Comparison of ENCODE assay signal across 21 cellular contexts in genomic region chrX:103503163-103503852, GRCh38. TPM values are rescaled to one million over a fixed set of nuclear protein-coding genes. Genes with fewer than 3 reads are reported as not detected.
DNase-seq lines count a peak whose midpoint lies in the region; ATAC-seq, FAIRE-seq and TF ChIP-seq lines count a peak whose summit lies in the region.
"Had no signal": no experiment of that assay in that cellular context is flagged by ENCODE, and none has a peak within 500 bp of the region (broad histone marks: within the 10 kb centered on the region; RNA-seq: fewer than 3 reads in every experiment).

No MANE protein-coding gene starts in this region.

- BruUV-seq in mammary epithelial cell (replicated peaks; lab: Mats Ljungman, UMichigan) (no TSS peak), HepG2 (replicated peaks; lab: Mats Ljungman, UMichigan) (no TSS peak)

- CTCF ChIA-PET in mammary epithelial cell (lab: Charles Lee; ENCODE audit: low non-redundant PET) (interaction anchor here (0.7 kb wide), 1 partner anchor 21 kb away, joined by 12 read pairs; no protein-coding TSS in a partner anchor), HepG2 (lab: Yijun Ruan, JAX; ENCODE audit: low intra/inter-chr PET ratio, low total read pairs) (no interaction called here)

- 54% methylated on average over 7 of the region's 8 CpGs for WGBS in HUES64
- WGBS in mammary epithelial cell (ENCODE audit: low coverage, missing lambda C conversion rate) = 72% methylated on average over 8 of the region's 8 CpGs
- WGBS in HepG2 (ENCODE audit: low lambda C conversion rate) = 38% methylated on average over 6 of the region's 8 CpGs

- H3K27ac ChIP-seq in HUES64 (ENCODE audit: low read depth, low read length) (no peak overlapping the region), mammary epithelial cell (ENCODE audit: insufficient read depth, low read depth, low read length) (no peak overlapping the region), HepG2 (ENCODE audit: extremely low read length, insufficient read depth, low read length) (no peak overlapping the region)
- H3K27ac ChIP-seq: cardiac muscle cell, left lung, SK-N-MC, thoracic aorta had no signal

- ATAC-seq in GM18511 (IDR thresholded peaks at IDR 0.05; ENCODE audit: unreplicated experiment) (peak; percentile 75), HepG2 (no peak)
- ATAC-seq: left lung had no signal

- DNase-seq in mammary epithelial cell (peak; percentile 60), kidney tubule cell (ENCODE audit: low spot score) (peak; percentile 3), DMS 273 treated with DMSO at 0.1 percent for 48 hours (lab: John Stamatoyannopoulos, UW) (no peak), D341Med (ENCODE audit: low spot score) (no peak), ureter (ENCODE audit: low spot score) (no peak), HepG2 (ENCODE audit: low spot score) (no peak)
- DNase-seq: activated CD4-positive, alpha-beta memory T cell treated with anti-CD3 and anti-CD28 coated beads for 36 hours; activated T-cell treated with anti-CD3 and anti-CD28 coated beads, Interleukin-2, amount 50 U/mL, for 24 hours; AML-193; hypothalamus; left lung; MG63; NCI-H2029; NCI-H510A treated with DMSO at 0.1 percent for 48 hours; occipital lobe had no signal

- in situ Hi-C loops in mammary epithelial cell (cut with MboI; ENCODE audit: low sequenced_read_pairs in 2 of 2) = no loop called here
- in situ Hi-C loops in HepG2 (cut with HindIII; ENCODE audit: extremely low pct_ligation_motif_present, low pct_unique_long_range_greater_than_20kb) = no loop called here

- TF ChIP-seq POLR2A in HepG2 (IDR thresholded peaks at IDR 0.05; ENCODE audit: insufficient read depth in 1 of 2, low read depth in 2 of 2, low read length in 2 of 2) = no peak

- intact Hi-C loops in mammary epithelial cell (cut with micrococcal nuclease) = no loop called here
- intact Hi-C loops in HepG2 (cut with micrococcal nuclease; ENCODE audit: unreplicated experiment) = no loop called here

- H3K4me2 ChIP-seq in mammary epithelial cell (ENCODE audit: insufficient read depth, low read depth, low read length) = peak overlapping the region; percentile 3
- H3K4me2 ChIP-seq in HepG2 (ENCODE audit: low read depth, low read length) = no peak overlapping the region

- H4K20me1 ChIP-seq in mammary epithelial cell (ENCODE audit: insufficient read depth, low read length) (no peaks in the 10 kb centered on the region), HepG2 (ENCODE audit: insufficient read depth, low read length) (no peaks in the 10 kb centered on the region)

- TF ChIP-seq CTCF in mammary epithelial cell (conservative IDR thresholded peaks at IDR 0.05 in 1 of 2, IDR thresholded peaks at IDR 0.05 in 1 of 2; ENCODE audit: extremely low read depth in 1 of 2, insufficient read depth in 1 of 2, low read depth in 1 of 2, low read length in 2 of 2) (no peak), HepG2 (CRISPR knock-in tag; IDR thresholded peaks at IDR 0.05) (no peak)

- H3K79me2 ChIP-seq in mammary epithelial cell (ENCODE audit: insufficient read depth, low read length) (no peaks in the 10 kb centered on the region), HepG2 (ENCODE audit: insufficient read depth, low read length) (no peaks in the 10 kb centered on the region)

- H3K4me3 ChIP-seq in HUES64 (ENCODE audit: low read length) (peak overlapping the region; percentile 30; the same call in 1 of the 2 replicates), mammary epithelial cell (replicated peaks in 1 of 3; ENCODE audit: insufficient read depth in 1 of 3, low read depth in 2 of 3, low read length in 3 of 3) (no peak overlapping the region), HepG2 (replicated peaks in 1 of 3; ENCODE audit: insufficient read depth in 1 of 3, low read depth in 2 of 3, low read length in 3 of 3) (no peak overlapping the region)
- H3K4me3 ChIP-seq: cardiac muscle cell, left lung, MG63, SK-N-MC, thoracic aorta had no signal

- TF ChIP-seq EP300 in HepG2 (IDR thresholded peaks at IDR 0.05; ENCODE audit: low read depth in 2 of 2, low read length in 2 of 2) (no peak), HepG2 (CRISPR knock-in tag; IDR thresholded peaks at IDR 0.05; ENCODE audit: borderline replicate concordance) (no peak)

- H3K27me3 ChIP-seq in HUES64 (ENCODE audit: insufficient read depth, low read length) = no peaks in the 10 kb centered on the region
- peaks cover 1% of the 10 kb centered on the region for H3K27me3 ChIP-seq in mammary epithelial cell (ENCODE audit: insufficient read depth, low read length)
- no peaks in the 10 kb centered on the region for H3K27me3 ChIP-seq in HepG2 (ENCODE audit: control insufficient read depth in 1 of 2, insufficient read depth in 2 of 2, low read length in 2 of 2)
- H3K27me3 ChIP-seq: cardiac muscle cell, MG63 had no signal

- H2AFZ ChIP-seq in mammary epithelial cell (ENCODE audit: low read depth, low read length) (no peak overlapping the region), HepG2 (ENCODE audit: low read length) (no peak overlapping the region)

- H3K4me1 ChIP-seq in HUES64 (ENCODE audit: insufficient read depth, low read length) = no peaks in the 10 kb centered on the region
- H3K4me1 ChIP-seq in mammary epithelial cell (ENCODE audit: insufficient read depth, low read length) = peaks cover 4% of the 10 kb centered on the region
- no peaks in the 10 kb centered on the region for H3K4me1 ChIP-seq in HepG2 (ENCODE audit: insufficient read depth, low read length)
- H3K4me1 ChIP-seq: left lung had no signal

- 0 out of 2 replicates have a peak overlapping the region, but pooled peaks have one; percentile 40 for H3K9ac ChIP-seq in HUES64 (ENCODE audit: low read depth, low read length)
- H3K9ac ChIP-seq in mammary epithelial cell (ENCODE audit: insufficient read depth, low read length) = no peak overlapping the region
- no peak overlapping the region for H3K9ac ChIP-seq in HepG2 (ENCODE audit: insufficient read depth, low read depth, low read length)

- POLR2A ChIA-PET in HepG2 (lab: Yijun Ruan, JAX) = no interaction called here

- dilution Hi-C loops in mammary epithelial cell (cut with HindIII; ENCODE audit: low sequenced_read_pairs) = no loop called here

- no peak for FAIRE-seq in HepG2 (lab: Jason Lieb, UNC)
- FAIRE-seq: TTC549 had no signal

- TF ChIP-seq RAD21 in HepG2 (CRISPR knock-in tag; IDR thresholded peaks at IDR 0.05) = no peak

- no peaks in the 10 kb centered on the region for H3K9me3 ChIP-seq in HUES64 (ENCODE audit: insufficient read depth, low read depth, low read length)
- H3K9me3 ChIP-seq in mammary epithelial cell (replicated peaks; ENCODE audit: insufficient read depth, low read length) = no peaks in the 10 kb centered on the region
- no peaks in the 10 kb centered on the region for H3K9me3 ChIP-seq in HepG2 (ENCODE audit: low read length)
- H3K9me3 ChIP-seq: left lung, MG63, thoracic aorta had no signal

- H3K36me3 ChIP-seq in HUES64 (ENCODE audit: insufficient read depth, low read length) = no peaks in the 10 kb centered on the region
- no peaks in the 10 kb centered on the region for H3K36me3 ChIP-seq in mammary epithelial cell (ENCODE audit: insufficient read depth, low read length)
- H3K36me3 ChIP-seq in HepG2 (replicated peaks in 1 of 2; ENCODE audit: control insufficient read depth in 1 of 2, insufficient read depth in 2 of 2, low read length in 2 of 2) = no peaks in the 10 kb centered on the region
- H3K36me3 ChIP-seq: cardiac muscle cell, left lung, MG63, thoracic aorta had no signal

TF ChIP-seq in HepG2, 621 proteins besides CTCF, POLR2A, EP300 and RAD21 (continues in another document):
- TF ChIP-seq ZNF337 (CRISPR knock-in tag; IDR thresholded peaks at IDR 0.05; ENCODE audit: borderline replicate concordance, low read depth) (no peak), E2F1 (CRISPR knock-in tag; IDR thresholded peaks at IDR 0.05) (no peak), ETV5 (CRISPR knock-in tag; IDR thresholded peaks at IDR 0.05; ENCODE audit: borderline replicate concordance) (no peak), ARNT (IDR thresholded peaks at IDR 0.05) (no peak), XBP1 (CRISPR knock-in tag; IDR thresholded peaks at IDR 0.05) (no peak), ATF1 (CRISPR knock-in tag; IDR thresholded peaks at IDR 0.05) (no peak)

RNA-seq across cellular contexts. Expression of gene RAB40A, which starts 16.0 kb away (rescaled TPM):
- not detected for polyA plus RNA-seq in HUES64 (2013, experiment 1 of 2)
- polyA plus RNA-seq in HUES64 (2013, experiment 2 of 2) = 0.13 TPM
- under 1 TPM; 0.14 to 0.50 TPM for total RNA-seq in mammary epithelial cell
- 0.06 TPM for polyA plus RNA-seq in mammary epithelial cell
- not detected for polyA minus RNA-seq in mammary epithelial cell
- total RNA-seq in ureter = 2.8 TPM
- total RNA-seq in HepG2 (2016; rRNA removed; fragmentation: Illumina TruSeq; extraction: Trizol) = not detected in 2 replicates
- total RNA-seq in HepG2 (2016; cell fraction: cytosol; rRNA removed; fragmentation: Illumina TruSeq; extraction: Trizol; ENCODE audit: low read depth) = not detected in 2 replicates
- not detected in 2 replicates for total RNA-seq in HepG2 (2016; cell fraction: insoluble cytoplasmic fraction; rRNA removed; fragmentation: Illumina TruSeq; extraction: Trizol)
- not detected in 2 replicates for total RNA-seq in HepG2 (2016; cell fraction: membrane; rRNA removed; fragmentation: Illumina TruSeq; extraction: Trizol)
- not detected in 2 replicates for total RNA-seq in HepG2 (2016; cell fraction: nucleus; rRNA removed; fragmentation: Illumina TruSeq; extraction: Trizol)
- 0.08 and 0.11 TPM in 2 replicates for polyA plus RNA-seq in HepG2 (2011; rRNA removed)
- polyA plus RNA-seq in HepG2 (2011; cell fraction: cytosol; rRNA removed) = 0.04 and 0.05 TPM in 2 replicates
- polyA plus RNA-seq in HepG2 (2011; cell fraction: nucleus; rRNA removed) = 0.40 and 0.80 TPM in 2 replicates
- 0.07 and 0.17 TPM in 2 replicates for polyA plus RNA-seq in HepG2 (2012)
- not detected in 2 replicates for polyA plus RNA-seq in HepG2 (2016; cell fraction: cytosol; fragmentation: Illumina TruSeq; extraction: Trizol; ENCODE audit: low read depth)
- polyA plus RNA-seq in HepG2 (2016; cell fraction: insoluble cytoplasmic fraction; fragmentation: Illumina TruSeq; extraction: Trizol; ENCODE audit: low read depth) = not detected in 2 replicates
- polyA plus RNA-seq in HepG2 (2016; cell fraction: membrane; fragmentation: Illumina TruSeq; extraction: Trizol; ENCODE audit: low read depth) = not detected in 2 replicates
- polyA plus RNA-seq in HepG2 (2016; cell fraction: nucleus; fragmentation: Illumina TruSeq; extraction: Trizol; ENCODE audit: insufficient read depth, low read depth) = not detected in 2 replicates
- polyA minus RNA-seq in HepG2 (2011; rRNA and poly(A)+ RNA removed; ENCODE audit: low replicate concordance) = 0.05 and 0.18 TPM in 2 replicates
- polyA minus RNA-seq in HepG2 (2011; cell fraction: cytosol; rRNA and poly(A)+ RNA removed) = not detected in 2 replicates
- polyA minus RNA-seq in HepG2 (2011; cell fraction: nucleus; rRNA and poly(A)+ RNA removed) = 0.50 and 0.77 TPM in 2 replicates

Comparison
In these comparisons a context has a peak if more than half of its experiments do, and no peak if none do; other contexts are left out.
1. DNase-seq: peak in mammary epithelial cell (single experiment) and kidney tubule cell (single experiment); none in DMS 273 treated with DMSO at 0.1 percent for 48 hours (single experiment), D341Med (single experiment), ureter (single experiment) and HepG2 (single experiment).